In genomic region chr3:13110678-13111116, GRCh38 we compare ENCODE assay signal across 8 cellular contexts. TPM values are rescaled to one million over a fixed set of nuclear protein-coding genes. Genes with fewer than 3 reads are reported as not detected.
A peak's percentile ranks its signal among the peaks of the same experiment; 100 is the strongest.
DNase-seq lines count a peak whose midpoint lies in the region; ATAC-seq, FAIRE-seq and TF ChIP-seq lines count a peak whose summit lies in the region.

No MANE protein-coding gene starts in this region.

- in situ Hi-C loops in GM13976 (cut with MboI; ENCODE audit: low sequenced_read_pairs, unreplicated experiment), result no loop called here

- H3K4me3 ChIP-seq in kidney (ENCODE audit: low read length in 2 of 2), result no peak overlapping the region
- H3K4me3 ChIP-seq in psoas muscle, result no peak overlapping the region

- peaks cover 6 to 15% of the 10 kb centered on the region in 2 donors for H3K4me1 ChIP-seq in kidney (ENCODE audit: control insufficient read depth in 1 of 2, insufficient read depth in 1 of 2, low read depth in 1 of 2, low read length in 2 of 2)
- peaks cover 17% of the 10 kb centered on the region for H3K4me1 ChIP-seq in psoas muscle

- H3K9me3 ChIP-seq in kidney (ENCODE audit: control insufficient read depth in 1 of 2, low read length in 2 of 2), result no peaks in the 10 kb centered on the region
- H3K9me3 ChIP-seq in psoas muscle, result no peaks in the 10 kb centered on the region

- H3K9ac ChIP-seq in kidney (ENCODE audit: low read length in 2 of 2), result no peak overlapping the region

- TF ChIP-seq CTCF in GM13976 (IDR thresholded peaks at IDR 0.05; ENCODE audit: borderline replicate concordance, control extremely low read depth, extremely low read depth, insufficient read depth, missing control alignments) (no peak), kidney (IDR thresholded peaks at IDR 0.05; ENCODE audit: borderline replicate concordance, extremely low read depth, insufficient read depth) (no peak), psoas muscle (IDR thresholded peaks at IDR 0.05) (no peak)

- H3K27ac ChIP-seq in kidney (ENCODE audit: low read depth in 2 of 2, low read length in 2 of 2), result peak overlapping the region; percentile 51 to 62
- no peak overlapping the region for H3K27ac ChIP-seq in psoas muscle

- no peak for FAIRE-seq in kidney (lab: Jason Lieb, UNC)

- 28 to 37% (median 35%) methylated on average over 8 of the region's 8 CpGs for WGBS in psoas muscle, 3 donors

- no peaks in the 10 kb centered on the region for H3K36me3 ChIP-seq in kidney (ENCODE audit: control insufficient read depth in 1 of 2, insufficient read depth in 2 of 2, low read length in 2 of 2)
- no peaks in the 10 kb centered on the region for H3K36me3 ChIP-seq in psoas muscle (ENCODE audit: insufficient read depth in 1 of 2, low read depth in 1 of 2)

- intact Hi-C loops in kidney (cut with DNase I), result no loop called here
- intact Hi-C loops in psoas muscle (cut with DNase I), result no loop called here

- ATAC-seq in HG02884 (IDR thresholded peaks at IDR 0.05; ENCODE audit: unreplicated experiment) (peak; percentile 66), psoas muscle (no peak), GM21717 (IDR thresholded peaks at IDR 0.05; ENCODE audit: unreplicated experiment) (no peak)

- DNase-seq in A172 (ENCODE audit: low spot score) (peak; percentile 94), GM13976 (ENCODE audit: low spot score) (peak; percentile 79), RPMI8226 (peak; percentile 82), kidney (peak; percentile 82), psoas muscle (no peak)
- DNase-seq in stimulated activated CD4-positive, alpha-beta T cell treated with anti-CD3 and anti-CD28 coated beads, Interleukin-1b, Interleukin-23, amount 100 ng/mL, for 48 hours, result no peak

- no peaks in the 10 kb centered on the region for H3K27me3 ChIP-seq in psoas muscle (ENCODE audit: insufficient read depth in 3 of 3, low read length in 2 of 3)

RNA-seq across cellular contexts. Expression of gene IQSEC1, which starts 37.5 kb away (rescaled TPM):
- 22.5 and 25.8 TPM in 2 replicates for total RNA-seq in A172 (2014; rRNA removed; shearing (Covaris generic))
- total RNA-seq in kidney (45.7 TPM), psoas muscle (10 to 100 TPM; 28.0 to 45.4 (median 33.9) TPM)
- polyA plus RNA-seq in kidney (ENCODE audit: insufficient read depth, low read depth, low replicate concordance) (15.1 TPM), psoas muscle (10 to 100 TPM in 2 of 3 donors, 1 to 10 TPM in 1; 8.6 to 22.0 (median 10.8) TPM)

Comparison
In these comparisons a context has a peak if more than half of its experiments do, and no peak if none do; other contexts are left out.
1. DNase-seq: peak in A172 (single experiment), GM13976 (single experiment), RPMI8226 (single experiment) and kidney (single experiment); none in psoas muscle (0 of 2) and stimulated activated CD4-positive, alpha-beta T cell treated with anti-CD3 and anti-CD28 coated beads, Interleukin-1b, Interleukin-23, amount 100 ng/mL, for 48 hours (single experiment).